ENCODE assay signal across 8 cellular contexts in the genomic region with DNA sequence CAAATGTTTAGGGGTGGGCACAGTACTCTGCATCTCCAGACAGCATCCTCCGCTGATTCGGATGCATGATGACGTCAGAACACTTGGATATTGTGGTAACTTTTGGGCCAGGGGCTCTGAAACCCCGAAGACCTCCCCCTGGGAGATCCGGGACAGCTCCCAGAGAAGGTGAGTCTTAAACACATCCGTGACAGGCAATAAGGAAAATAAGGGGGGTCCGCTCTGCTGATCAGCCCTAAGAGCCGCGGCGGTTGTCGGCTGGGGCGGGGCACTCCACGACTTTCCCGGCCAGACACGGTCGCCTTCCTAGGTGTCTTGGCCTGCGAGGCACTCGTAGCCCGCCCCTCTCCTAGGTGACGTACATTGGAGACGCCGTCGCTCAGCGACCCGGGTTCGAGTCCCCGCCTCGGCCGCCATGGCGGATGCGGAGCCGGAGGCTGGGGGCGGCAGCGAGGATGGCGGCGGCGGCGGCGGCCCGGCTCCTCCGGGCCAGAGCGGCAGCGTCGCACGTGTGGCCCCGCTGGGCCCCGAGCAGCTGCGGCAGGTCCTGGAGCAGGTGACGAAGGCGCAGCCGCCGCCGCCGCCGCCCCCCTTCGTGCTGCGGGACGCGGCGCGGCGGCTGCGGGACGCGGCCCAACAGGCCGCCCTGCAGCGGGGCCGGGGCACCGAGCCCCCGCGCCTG. TPM values are rescaled to one million over a fixed set of nuclear protein-coding genes. Genes with fewer than 3 reads are reported as not detected.
DNase-seq lines count a peak whose midpoint lies in the region; ATAC-seq and TF ChIP-seq lines count a peak whose summit lies in the region.

A gene (plus strand): TSS at position 396 of the 682 bp plus-strand sequence. CDS start 20 bp downstream, at position 416.

- peaks cover 17% of the 10 kb centered on the region for H3K36me3 ChIP-seq in DND-41 (ENCODE audit: insufficient read depth, low read length)
- no peaks in the 10 kb centered on the region; the same call in 1 of the 2 replicates for H3K36me3 ChIP-seq in MG63
- peaks cover 10% of the 10 kb centered on the region; the same call in 1 of the 2 replicates for H3K36me3 ChIP-seq in RWPE2 (ENCODE audit: low read depth)
- peaks cover 0 to 6% (median 3%) of the 10 kb centered on the region in 3 experiments for H3K36me3 ChIP-seq in naive thymus-derived CD4-positive, alpha-beta T cell (ENCODE audit: control insufficient read depth in 2 of 3, insufficient read depth in 3 of 3, low read length in 3 of 3)

- peaks cover 23% of the 10 kb centered on the region for H3K79me2 ChIP-seq in DND-41 (ENCODE audit: insufficient read depth, low read length)

- H3K27me3 Mint-ChIP-seq in naive thymus-derived CD4-positive, alpha-beta T cell = peaks cover 0 to 5% (median 0%) of the 10 kb centered on the region in 5 donors
- no peaks in the 10 kb centered on the region for H3K27me3 Mint-ChIP-seq in stimulated activated memory B cell treated with anti-CD40 and anti-IgM and Interleukin-4, amounts not matched to agents 10 μg/mL and 1 μg/mL and 100 μg/mL, for 72 hours

- POLR2A ChIA-PET in naive thymus-derived CD4-positive, alpha-beta T cell (lab: Charles Lee) = interaction anchor here (0.7 to 5.6 kb wide), 9 partner anchors 11 to 222 kb away, joined by 3 to 40 read pairs (median 3); a partner anchor contains a TSS

- intact Hi-C loops in naive thymus-derived CD4-positive, alpha-beta T cell (cut with micrococcal nuclease) = loop anchor here (1.0 to 5.0 kb wide), 8 partner anchors 15 to 612 kb away; a partner anchor contains a TSS

- H4K20me1 ChIP-seq in DND-41 (ENCODE audit: insufficient read depth, low read length) = no peaks in the 10 kb centered on the region

- peak within 1 kb of the TSS; percentile 92 for H3K9ac ChIP-seq in DND-41 (ENCODE audit: low read depth, low read length)

- H3K9me3 ChIP-seq in DND-41 (ENCODE audit: insufficient read depth, low read length, severe bottlenecking) (no peaks in the 10 kb centered on the region), MG63 (no peaks in the 10 kb centered on the region), RWPE2 (ENCODE audit: severe bottlenecking) (no peaks in the 10 kb centered on the region)
- no peaks in the 10 kb centered on the region for H3K9me3 ChIP-seq in naive thymus-derived CD4-positive, alpha-beta T cell (ENCODE audit: control insufficient read depth in 2 of 3, low read length in 3 of 3)

- H3K27ac ChIP-seq in DND-41 (ENCODE audit: low read length) = peak within 1 kb of the TSS; percentile 75
- H3K27ac ChIP-seq in RWPE2 (ENCODE audit: poor library complexity, severe bottlenecking) = peak within 1 kb of the TSS; percentile 67
- H3K27ac ChIP-seq in naive thymus-derived CD4-positive, alpha-beta T cell (ENCODE audit: low read depth, low read length) = peak within 1 kb of the TSS; percentile 87

- H3K27me3 ChIP-seq in DND-41 (ENCODE audit: insufficient read depth, low read length, poor library complexity) = no peaks in the 10 kb centered on the region
- H3K27me3 ChIP-seq in MG63 = no peaks in the 10 kb centered on the region
- no peaks in the 10 kb centered on the region for H3K27me3 ChIP-seq in RWPE2 (ENCODE audit: insufficient read depth, poor library complexity, severe bottlenecking)
- H3K27me3 ChIP-seq in naive thymus-derived CD4-positive, alpha-beta T cell (ENCODE audit: control insufficient read depth in 2 of 2, insufficient read depth in 2 of 2, low read length in 2 of 2) = no peaks in the 10 kb centered on the region

- peak; percentile 95 for DNase-seq in DND-41
- peak; percentile 29 for DNase-seq in GOT3 (lab: John Stamatoyannopoulos, UW)
- peak; percentile 87 for DNase-seq in MG63
- DNase-seq in RWPE2 (ENCODE audit: low spot score) = peak; percentile 96
- DNase-seq in activated T-helper 1 cell treated with anti-CD3 and anti-CD28 coated beads, Interleukin-2, amount 50 U/mL, for 16 hours (ENCODE audit: low read depth in 1 of 2, low spot score in 1 of 2) = peak; percentile 90 to 92
- DNase-seq in fibroblast of gingiva (ENCODE audit: low read depth) = peak; percentile 89
- peak; percentile 87 to 97 (median 93) for DNase-seq in naive thymus-derived CD4-positive, alpha-beta T cell

- H3K9me3 Mint-ChIP-seq in naive thymus-derived CD4-positive, alpha-beta T cell = peaks cover 0 to 16% (median 0%) of the 10 kb centered on the region in 11 donors
- no peaks in the 10 kb centered on the region for H3K9me3 Mint-ChIP-seq in stimulated activated memory B cell treated with anti-CD40 and anti-IgM and Interleukin-4, amounts not matched to agents 10 μg/mL and 1 μg/mL and 100 μg/mL, for 72 hours

- ATAC-seq in DND-41 (ENCODE audit: insufficient read depth, low read depth) (peak; percentile 73), RWPE2 (ENCODE audit: low read depth) (peak; percentile 41)
- peak; percentile 84 for ATAC-seq in naive thymus-derived CD4-positive, alpha-beta T cell
- ATAC-seq in stimulated activated memory B cell treated with anti-CD40 and anti-IgM and Interleukin-4, amounts not matched to agents 10 μg/mL and 1 μg/mL and 100 μg/mL, for 72 hours = peak; percentile 86

- H3K4me1 Mint-ChIP-seq in naive thymus-derived CD4-positive, alpha-beta T cell = peaks cover 27 to 79% (median 57%) of the 10 kb centered on the region in 7 donors
- H3K4me1 Mint-ChIP-seq in stimulated activated memory B cell treated with anti-CD40 and anti-IgM and Interleukin-4, amounts not matched to agents 10 μg/mL and 1 μg/mL and 100 μg/mL, for 72 hours = peaks cover 65% of the 10 kb centered on the region

- H2AFZ ChIP-seq in DND-41 (ENCODE audit: low read depth, low read length) = peak within 1 kb of the TSS; percentile 81

- CTCF ChIA-PET in naive thymus-derived CD4-positive, alpha-beta T cell (lab: Charles Lee) = interaction anchor here (0.6 to 2.0 kb wide), 4 partner anchors 11 to 557 kb away, joined by 3 to 7 read pairs (median 4); a partner anchor contains a TSS

- H3K4me3 Mint-ChIP-seq in naive thymus-derived CD4-positive, alpha-beta T cell = peak within 1 kb of the TSS; percentile 91 to 99 (median 97)
- peak within 1 kb of the TSS; percentile 92 for H3K4me3 Mint-ChIP-seq in stimulated activated memory B cell treated with anti-CD40 and anti-IgM and Interleukin-4, amounts not matched to agents 10 μg/mL and 1 μg/mL and 100 μg/mL, for 72 hours

- H3K27ac Mint-ChIP-seq in naive thymus-derived CD4-positive, alpha-beta T cell = peak within 1 kb of the TSS; percentile 95 to 99 (median 98)
- peak within 1 kb of the TSS; percentile 93 for H3K27ac Mint-ChIP-seq in stimulated activated memory B cell treated with anti-CD40 and anti-IgM and Interleukin-4, amounts not matched to agents 10 μg/mL and 1 μg/mL and 100 μg/mL, for 72 hours

- H3K4me2 ChIP-seq in DND-41 (ENCODE audit: insufficient read depth, low read length) = peak within 1 kb of the TSS; percentile 97

- H3K36me3 Mint-ChIP-seq in naive thymus-derived CD4-positive, alpha-beta T cell = no peaks in the 10 kb centered on the region
- H3K36me3 Mint-ChIP-seq in stimulated activated memory B cell treated with anti-CD40 and anti-IgM and Interleukin-4, amounts not matched to agents 10 μg/mL and 1 μg/mL and 100 μg/mL, for 72 hours = no peaks in the 10 kb centered on the region

- H3K4me1 ChIP-seq in DND-41 (ENCODE audit: insufficient read depth, low read length) (peaks cover 62% of the 10 kb centered on the region), RWPE2 (ENCODE audit: insufficient read depth, poor library complexity, severe bottlenecking) (peaks cover 18% of the 10 kb centered on the region)
- peaks cover 37 to 41% of the 10 kb centered on the region in 2 donors for H3K4me1 ChIP-seq in naive thymus-derived CD4-positive, alpha-beta T cell (ENCODE audit: control insufficient read depth in 2 of 2, insufficient read depth in 2 of 2, low read length in 2 of 2)

- TF ChIP-seq CTCF in DND-41 (IDR thresholded peaks at IDR 0.05; ENCODE audit: borderline replicate concordance, extremely low read depth, low read length, poor library complexity, severe bottlenecking) (no peak), RWPE2 (IDR thresholded peaks at IDR 0.05; ENCODE audit: poor library complexity, severe bottlenecking) (no peak)

- peak within 1 kb of the TSS; percentile 43 to 81 for H3K4me3 ChIP-seq in DND-41 (ENCODE audit: low read depth in 1 of 2, low read length in 2 of 2)
- peak within 1 kb of the TSS; percentile 64 for H3K4me3 ChIP-seq in MG63
- peak within 1 kb of the TSS; percentile 98 for H3K4me3 ChIP-seq in RWPE2 (ENCODE audit: severe bottlenecking)
- H3K4me3 ChIP-seq in naive thymus-derived CD4-positive, alpha-beta T cell (ENCODE audit: low read length) = peak within 1 kb of the TSS; percentile 90

RNA-seq across cellular contexts. Expression of the gene that starts here (rescaled TPM):
- total RNA-seq in MG63 (2014; rRNA removed; shearing (Covaris generic); ENCODE audit: low replicate concordance) = 4.4 and 4.8 TPM in 2 replicates
- 10 to 100 TPM; 15.2 to 24.9 (median 22.4) TPM for total RNA-seq in naive thymus-derived CD4-positive, alpha-beta T cell
- 10 to 100 TPM in 1 of 2 donors, 1 to 10 TPM in 1; 5.9 to 10.1 TPM for polyA plus RNA-seq in naive thymus-derived CD4-positive, alpha-beta T cell

Comparison
In these comparisons a context has a peak if more than half of its experiments do, and no peak if none do; other contexts are left out.
1. Peak in every context shown above with its lines: DNase-seq, ATAC-seq, H3K4me3 ChIP-seq and H3K27ac ChIP-seq.
2. DNase-seq: peak in every context shown above with its lines; median percentile 96 in RWPE2; 95 in DND-41; 93 in naive thymus-derived CD4-positive, alpha-beta T cell; 91 in activated T-helper 1 cell treated with anti-CD3 and anti-CD28 coated beads, Interleukin-2, amount 50 U/mL, for 16 hours; 89 in fibroblast of gingiva; 87 in MG63; 29 in GOT3.